In the genomic region with DNA sequence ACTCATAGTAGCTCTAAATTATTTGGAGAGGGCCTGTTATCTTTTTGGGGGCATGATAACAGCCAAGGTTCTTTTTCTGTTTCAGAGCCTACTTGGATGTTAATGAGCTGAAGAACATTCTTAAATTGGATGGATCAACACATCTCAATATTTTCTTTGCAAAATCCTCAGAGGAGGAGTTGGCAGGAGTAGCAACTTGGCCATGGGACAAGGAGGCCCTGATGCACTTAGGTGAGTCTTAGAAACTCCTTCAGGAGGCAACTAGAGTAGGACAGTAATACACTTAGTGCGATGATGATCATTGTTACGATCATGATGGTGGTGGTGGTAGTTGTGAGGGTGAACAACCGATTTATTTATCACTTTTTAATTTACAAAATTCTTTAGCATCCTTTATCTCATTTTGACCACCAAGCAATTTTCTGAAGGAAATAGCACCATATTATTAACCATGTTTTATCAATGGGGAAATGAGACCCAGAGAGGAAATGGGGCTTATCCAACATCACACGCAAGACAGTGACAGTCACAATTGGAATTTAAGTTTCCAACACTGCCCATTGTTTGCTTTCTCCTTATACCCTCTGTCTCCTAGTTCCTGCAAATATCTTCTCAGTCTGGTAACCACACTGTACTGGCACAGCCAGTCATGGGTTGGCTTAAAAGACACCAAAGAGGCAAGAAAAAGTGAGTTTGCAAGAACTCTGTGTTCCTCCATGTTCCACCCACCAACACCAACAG, we compare ENCODE assay signal across 27 cellular contexts. TPM values are rescaled to one million over a fixed set of nuclear protein-coding genes. Genes with fewer than 3 reads are reported as not detected.
A peak's percentile ranks its signal among the peaks of the same experiment; 100 is the strongest.
DNase-seq lines count a peak whose midpoint lies in the region; FAIRE-seq and TF ChIP-seq lines count a peak whose summit lies in the region.
"Had no signal": no experiment of that assay in that cellular context is flagged by ENCODE, and none has a peak within 500 bp of the region (broad histone marks: within the 10 kb centered on the region; RNA-seq: fewer than 3 reads in every experiment).

No MANE protein-coding gene starts in this region.

- H3K4me2 ChIP-seq in osteoblast (ENCODE audit: insufficient read depth, low read length) = no peak overlapping the region
- H3K4me2 ChIP-seq: BLaER1 had no signal

- no peak for FAIRE-seq in RCC 7860 (lab: Jason Lieb, UNC)
- FAIRE-seq: GM12892, HepG2 had no signal

- TF ChIP-seq CTCF in cardiac fibroblast (IDR thresholded peaks at IDR 0.05; ENCODE audit: low read depth, low read length) (no peak), osteoblast (IDR thresholded peaks at IDR 0.05; ENCODE audit: extremely low read depth, low read depth, low read length) (no peak)

- no peak overlapping the region for H2AFZ ChIP-seq in osteoblast (ENCODE audit: low read length)

- H3K4me3 ChIP-seq in cardiac fibroblast (replicated peaks in 1 of 2; ENCODE audit: low read depth in 2 of 2, low read length in 2 of 2) = no peak overlapping the region
- no peak overlapping the region for H3K4me3 ChIP-seq in osteoblast (ENCODE audit: insufficient read depth, low read length)
- H3K4me3 ChIP-seq: BLaER1, breast epithelium, HAP-1, right lobe of liver, tibial nerve had no signal

- H4K20me1 ChIP-seq in osteoblast (ENCODE audit: insufficient read depth, low read length) = no peaks in the 10 kb centered on the region
- H4K20me1 ChIP-seq: BLaER1 had no signal

- no peaks in the 10 kb centered on the region for H3K27me3 ChIP-seq in osteoblast (ENCODE audit: insufficient read depth, low read length)
- H3K27me3 ChIP-seq: BLaER1, breast epithelium, right lobe of liver, tibial nerve had no signal

- peaks cover 24% of the 10 kb centered on the region for H3K4me1 ChIP-seq in osteoblast (ENCODE audit: insufficient read depth, low read length)
- H3K4me1 ChIP-seq: BLaER1, breast epithelium, HAP-1 had no signal

- H3K79me2 ChIP-seq in osteoblast (ENCODE audit: insufficient read depth, low read length) = no peaks in the 10 kb centered on the region

- DNase-seq in Daoy (ENCODE audit: low read depth) (peak; percentile 61), RCC 7860 (ENCODE audit: low spot score) (peak; percentile 65), cardiac fibroblast (ENCODE audit: low read depth in 2 of 2) (peak; percentile 34 to 71), osteoblast (ENCODE audit: insufficient read length, low spot score, missing footprints) (no peak), activated gamma-delta T cell treated with Interleukin-2 at 50 U/mL for 16 hours (no peak), H4 (ENCODE audit: low spot score) (no peak), NCI-H2107 treated with DMSO at 0.1 percent for 48 hours (lab: John Stamatoyannopoulos, UW; ENCODE audit: unreplicated experiment) (no peak), NCI-H774 (lab: John Stamatoyannopoulos, UW) (no peak)
- DNase-seq: activated CD4-positive, alpha-beta T cell treated with anti-CD3 and anti-CD28 coated beads for 36 hours; activated CD8-positive, alpha-beta T cell treated with anti-CD3 and anti-CD28 coated beads for 36 hours; amygdala; immature natural killer cell; Karpas-422; left colon; NCI-H446 treated with DMSO at 0.1 percent for 48 hours; OCI-M1; right lobe of liver; stimulated activated CD4-positive, alpha-beta T cell treated with anti-CD3 and anti-CD28 coated beads, Interleukin-12 subunit alpha, Interleukin-12 subunit beta, amount 100 ng/mL, for 4 hours; stimulated activated CD4-positive, alpha-beta T cell treated with anti-CD3 and anti-CD28 coated beads, Interleukin-2, amount 100 ng/mL, for 48 hours had no signal

- H3K36me3 ChIP-seq in osteoblast (ENCODE audit: insufficient read depth, low read length) = peaks cover 25% of the 10 kb centered on the region
- H3K36me3 ChIP-seq: BLaER1, breast epithelium, HAP-1, right lobe of liver had no signal

- H3K27ac ChIP-seq in osteoblast (ENCODE audit: low read depth, low read length) = peak overlapping the region; percentile 84
- H3K27ac ChIP-seq: BLaER1, breast epithelium, right lobe of liver, tibial nerve, VCaP had no signal

- no peaks in the 10 kb centered on the region for H3K9me3 ChIP-seq in osteoblast (ENCODE audit: low read depth, low read length)
- H3K9me3 ChIP-seq: BLaER1, breast epithelium, HAP-1, right lobe of liver, tibial nerve had no signal

RNA-seq across cellular contexts. Expression of a gene that starts 54.0 kb away (rescaled TPM):
- total RNA-seq in Daoy (2014; rRNA removed; shearing (Covaris generic)) = 8.3 and 9.9 TPM in 2 replicates
- total RNA-seq in osteoblast = 56.5 and 86.9 TPM in 2 replicates
- 0.37 and 0.39 TPM in 2 replicates for total RNA-seq in H4 (2014; rRNA removed; shearing (Covaris generic))
- total RNA-seq: activated CD4-positive, alpha-beta T cell treated with anti-CD3 and anti-CD28 coated beads for 36 hours; activated CD8-positive, alpha-beta T cell treated with anti-CD3 and anti-CD28 coated beads for 36 hours; T-helper 2 cell treated with Interferon-gamma antibody and Interleukin-4, amounts not matched to agents 100 ng/mL and 5 ng/mL, for 36 hours had no signal

Comparison
In these comparisons a context has a peak if more than half of its experiments do, and no peak if none do; other contexts are left out.
1. DNase-seq: peak in Daoy (single experiment), RCC 7860 (single experiment) and cardiac fibroblast (2 of 2); none in osteoblast (single experiment), activated gamma-delta T cell treated with Interleukin-2 at 50 U/mL for 16 hours (single experiment), H4 (single experiment), NCI-H2107 treated with DMSO at 0.1 percent for 48 hours (single experiment) and NCI-H774 (single experiment).